ENCODE assay signal across 22 cellular contexts in the genomic region with DNA sequence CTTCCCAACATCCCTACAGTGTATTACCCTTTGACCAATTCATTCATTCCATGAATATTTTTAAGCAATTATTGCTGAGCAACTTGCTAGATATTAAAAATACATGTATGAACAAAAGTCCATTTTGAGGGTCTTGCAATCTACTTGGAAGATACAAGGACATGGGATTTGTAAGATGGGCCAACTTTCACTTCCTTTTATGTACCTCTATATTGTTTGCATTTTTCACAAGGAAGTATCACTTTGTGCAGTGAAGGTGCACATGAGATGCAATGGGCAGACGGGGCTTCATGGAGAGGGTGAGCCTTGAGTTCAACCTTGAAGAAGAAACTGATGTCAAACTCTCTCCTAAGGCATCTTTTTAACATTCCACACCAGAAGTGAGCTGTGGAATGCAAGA.
"Had no signal": no experiment of that assay in that cellular context is flagged by ENCODE, and none has a peak within 500 bp of the region (broad histone marks: within the 10 kb centered on the region; RNA-seq: fewer than 3 reads in every experiment).

No MANE protein-coding gene starts in this region.

- H3K9ac ChIP-seq: parathyroid adenoma had no signal

- H3K4me2 ChIP-seq: hepatocyte had no signal

- H3K27me3 ChIP-seq: esophagus muscularis mucosa, foreskin keratinocyte, gastroesophageal sphincter, heart left ventricle, hepatocyte, right lobe of liver, transverse colon, upper lobe of right lung, uterus had no signal

- H3K4me3 ChIP-seq: esophagus muscularis mucosa, gastroesophageal sphincter, heart left ventricle, hepatocyte, lung, mucosa of descending colon, right lobe of liver, thoracic aorta, transverse colon, upper lobe of right lung, uterus had no signal

- H3K27ac ChIP-seq: esophagus muscularis mucosa, foreskin keratinocyte, heart left ventricle, hepatocyte, parathyroid adenoma, right lobe of liver, thoracic aorta, transverse colon, upper lobe of right lung, uterus had no signal

- DNase-seq: dermis blood vessel endothelial cell; effector memory CD4-positive, alpha-beta T cell; foreskin keratinocyte; heart left ventricle; kidney; mesenchymal stem cell; mucosa of descending colon; naive B cell; right lobe of liver; small intestine; stimulated activated CD4-positive, alpha-beta T cell treated with anti-CD3 and anti-CD28 coated beads, Interleukin-15, amount 100 ng/mL, for 24 hours; stimulated activated CD4-positive, alpha-beta T cell treated with anti-CD3 and anti-CD28 coated beads, Interleukin-2, amount 100 ng/mL, for 48 hours; stimulated activated naive B cell treated with anti-CD40 and anti-IgM and Interleukin-4, amounts not matched to agents 10 μg/mL and 1 μg/mL and 100 μg/mL, for 72 hours; transverse colon; upper lobe of right lung; uterus had no signal

- H3K4me1 ChIP-seq: foreskin keratinocyte, parathyroid adenoma, right lobe of liver, uterus had no signal

- H3K9me3 ChIP-seq: esophagus muscularis mucosa, gastroesophageal sphincter, heart left ventricle, mucosa of descending colon, right lobe of liver, thoracic aorta, transverse colon, upper lobe of right lung, uterus had no signal

- H3K36me3 ChIP-seq: esophagus muscularis mucosa, gastroesophageal sphincter, heart left ventricle, right lobe of liver, thoracic aorta, transverse colon, upper lobe of right lung, uterus had no signal

- H3K79me2 ChIP-seq: hepatocyte, parathyroid adenoma had no signal

- H2AFZ ChIP-seq: hepatocyte, parathyroid adenoma had no signal
